ENCODE assay signal across 26 cellular contexts in genomic region chr11:113247231-113247630, GRCh38.
"Had no signal": no experiment of that assay in that cellular context is flagged by ENCODE, and none has a peak within 500 bp of the region (broad histone marks: within the 10 kb centered on the region; RNA-seq: fewer than 3 reads in every experiment).

No MANE protein-coding gene starts in this region.

- H3K27ac Mint-ChIP-seq: activated naive CD4-positive, alpha-beta T cell treated with anti-CD3 and anti-CD28 coated beads for 36 hours; activated naive CD8-positive, alpha-beta T cell treated with anti-CD3 and anti-CD28 coated beads for 36 hours; effector memory CD8-positive, alpha-beta T cell; mesothelial cell of epicardium; naive thymus-derived CD4-positive, alpha-beta T cell; stimulated activated naive B cell treated with anti-CD40 and anti-IgM and Interleukin-4, amounts not matched to agents 10 μg/mL and 1 μg/mL and 100 μg/mL, for 72 hours had no signal

- H3K9me3 ChIP-seq: ascending aorta, heart left ventricle, suprapubic skin, tibial nerve had no signal

- FAIRE-seq: kidney, TTC549 had no signal

- DNase-seq: activated CD4-positive, alpha-beta T cell treated with anti-CD3 and anti-CD28 coated beads for 48 hours; activated CD4-positive, alpha-beta T cell treated with anti-CD3 and anti-CD28 coated beads, Interleukin-2, amount 50 U/mL, for 48 hours; activated CD8-positive, alpha-beta memory T cell treated with anti-CD3 and anti-CD28 coated beads for 24 hours; activated effector memory CD4-positive, alpha-beta T cell treated with anti-CD3 and anti-CD28 coated beads, Interleukin-2, amount 50 U/mL, for 16 hours; activated naive CD4-positive, alpha-beta T cell treated with anti-CD3 and anti-CD28 coated beads for 36 hours; activated naive CD8-positive, alpha-beta T cell treated with anti-CD3 and anti-CD28 coated beads for 36 hours; brain microvascular endothelial cell; cortex of kidney; effector memory CD8-positive, alpha-beta T cell; erythroblast; heart left ventricle; hypothalamus; immature natural killer cell; kidney; left colon; mammary epithelial cell; naive thymus-derived CD4-positive, alpha-beta T cell; stimulated activated CD4-positive, alpha-beta T cell treated with anti-CD3 and anti-CD28 coated beads, Interleukin-1b, Interleukin-23, amount 100 ng/mL, for 48 hours; stimulated activated naive B cell treated with anti-CD40 and anti-IgM and Interleukin-4, amounts not matched to agents 10 μg/mL and 1 μg/mL and 100 μg/mL, for 72 hours; WERI-Rb-1 had no signal

- H3K27ac ChIP-seq: ascending aorta, brain microvascular endothelial cell, heart left ventricle, suprapubic skin, tibial nerve, WERI-Rb-1 had no signal

- H3K36me3 Mint-ChIP-seq: activated naive CD8-positive, alpha-beta T cell treated with anti-CD3 and anti-CD28 coated beads for 36 hours; naive thymus-derived CD4-positive, alpha-beta T cell; stimulated activated naive B cell treated with anti-CD40 and anti-IgM and Interleukin-4, amounts not matched to agents 10 μg/mL and 1 μg/mL and 100 μg/mL, for 72 hours had no signal

- H3K27me3 ChIP-seq: ascending aorta, brain microvascular endothelial cell, heart left ventricle, suprapubic skin, tibial nerve had no signal

- H3K4me3 Mint-ChIP-seq: activated naive CD4-positive, alpha-beta T cell treated with anti-CD3 and anti-CD28 coated beads for 36 hours; activated naive CD8-positive, alpha-beta T cell treated with anti-CD3 and anti-CD28 coated beads for 36 hours; effector memory CD8-positive, alpha-beta T cell; mesothelial cell of epicardium; naive thymus-derived CD4-positive, alpha-beta T cell; stimulated activated naive B cell treated with anti-CD40 and anti-IgM and Interleukin-4, amounts not matched to agents 10 μg/mL and 1 μg/mL and 100 μg/mL, for 72 hours had no signal

- H3K4me2 ChIP-seq: smooth muscle cell had no signal

- H3K36me3 ChIP-seq: ascending aorta, brain microvascular endothelial cell, suprapubic skin had no signal

- H3K4me1 ChIP-seq: ascending aorta had no signal

- H3K9me3 Mint-ChIP-seq: activated naive CD4-positive, alpha-beta T cell treated with anti-CD3 and anti-CD28 coated beads for 36 hours; activated naive CD8-positive, alpha-beta T cell treated with anti-CD3 and anti-CD28 coated beads for 36 hours; effector memory CD8-positive, alpha-beta T cell; immature natural killer cell; mesothelial cell of epicardium; naive thymus-derived CD4-positive, alpha-beta T cell; stimulated activated naive B cell treated with anti-CD40 and anti-IgM and Interleukin-4, amounts not matched to agents 10 μg/mL and 1 μg/mL and 100 μg/mL, for 72 hours had no signal

- H3K4me3 ChIP-seq: ascending aorta, heart left ventricle, smooth muscle cell, suprapubic skin, tibial nerve had no signal
